ENCODE assay signal across 13 cellular contexts in the genomic region with DNA sequence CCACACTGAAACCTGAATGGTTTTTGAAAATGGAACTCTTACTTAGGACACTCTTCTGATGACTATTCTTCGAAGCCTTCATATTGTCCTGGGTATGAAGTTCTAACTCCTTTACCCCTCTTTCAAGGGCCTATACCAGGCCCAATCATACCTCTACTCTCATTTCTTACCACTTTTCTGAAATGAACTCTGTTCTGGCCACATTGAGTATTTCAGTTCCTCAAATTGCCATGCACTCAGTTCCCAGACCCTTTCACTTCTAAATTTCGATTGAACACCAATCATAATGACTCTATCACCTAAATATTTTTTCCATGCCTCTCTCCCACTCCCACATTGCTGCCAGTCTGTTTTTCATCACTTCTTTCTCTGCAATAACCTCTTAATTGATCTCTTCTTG. TPM values are rescaled to one million over a fixed set of nuclear protein-coding genes. Genes with fewer than 3 reads are reported as not detected.
DNase-seq lines count a peak whose midpoint lies in the region; ATAC-seq lines count a peak whose summit lies in the region.
"Had no signal": no experiment of that assay in that cellular context is flagged by ENCODE, and none has a peak within 500 bp of the region (broad histone marks: within the 10 kb centered on the region; RNA-seq: fewer than 3 reads in every experiment).

No MANE protein-coding gene starts in this region.

- H3K36me3 Mint-ChIP-seq in stimulated activated memory B cell treated with anti-CD40 and anti-IgM and Interleukin-4, amounts not matched to agents 10 μg/mL and 1 μg/mL and 100 μg/mL, for 72 hours, result no peaks in the 10 kb centered on the region
- no peaks in the 10 kb centered on the region for H3K36me3 Mint-ChIP-seq in activated CD8-positive, alpha-beta T cell treated with anti-CD3 and anti-CD28 coated beads, Interleukin-2, amount 10 ng/mL, durations not matched to agents 7 days and 5 days (ENCODE audit: low read depth)

- H3K4me3 Mint-ChIP-seq in stimulated activated memory B cell treated with anti-CD40 and anti-IgM and Interleukin-4, amounts not matched to agents 10 μg/mL and 1 μg/mL and 100 μg/mL, for 72 hours, result no peak overlapping the region
- no peak overlapping the region for H3K4me3 Mint-ChIP-seq in activated CD8-positive, alpha-beta T cell treated with anti-CD3 and anti-CD28 coated beads, Interleukin-2, amount 10 ng/mL, durations not matched to agents 7 days and 5 days
- H3K4me3 Mint-ChIP-seq: T-helper 2 cell treated with Interferon-gamma antibody and Interleukin-4, amounts not matched to agents 5 μg/mL and 100 μg/mL, for 36 hours had no signal

- peaks cover 13% of the 10 kb centered on the region for H3K4me1 Mint-ChIP-seq in stimulated activated memory B cell treated with anti-CD40 and anti-IgM and Interleukin-4, amounts not matched to agents 10 μg/mL and 1 μg/mL and 100 μg/mL, for 72 hours
- no peaks in the 10 kb centered on the region for H3K4me1 Mint-ChIP-seq in activated CD8-positive, alpha-beta T cell treated with anti-CD3 and anti-CD28 coated beads, Interleukin-2, amount 10 ng/mL, durations not matched to agents 7 days and 5 days (ENCODE audit: low read depth)

- ATAC-seq in GM19035 (IDR thresholded peaks at IDR 0.05; ENCODE audit: unreplicated experiment) (peak; percentile 99), GM21786 (IDR thresholded peaks at IDR 0.05; ENCODE audit: unreplicated experiment) (peak; percentile 99), HG03196 (IDR thresholded peaks at IDR 0.05; ENCODE audit: unreplicated experiment) (peak; percentile 98)
- peak; percentile 99 for ATAC-seq in stimulated activated memory B cell treated with anti-CD40 and anti-IgM and Interleukin-4, amounts not matched to agents 10 μg/mL and 1 μg/mL and 100 μg/mL, for 72 hours
- no peak for ATAC-seq in activated CD8-positive, alpha-beta T cell treated with anti-CD3 and anti-CD28 coated beads, Interleukin-2, amount 10 ng/mL, durations not matched to agents 7 days and 5 days

- no peak overlapping the region for H3K27ac Mint-ChIP-seq in stimulated activated memory B cell treated with anti-CD40 and anti-IgM and Interleukin-4, amounts not matched to agents 10 μg/mL and 1 μg/mL and 100 μg/mL, for 72 hours
- no peak overlapping the region for H3K27ac Mint-ChIP-seq in activated CD8-positive, alpha-beta T cell treated with anti-CD3 and anti-CD28 coated beads, Interleukin-2, amount 10 ng/mL, durations not matched to agents 7 days and 5 days
- H3K27ac Mint-ChIP-seq: T-helper 2 cell treated with Interferon-gamma antibody and Interleukin-4, amounts not matched to agents 5 μg/mL and 100 μg/mL, for 36 hours had no signal

- POLR2A ChIA-PET in activated CD8-positive, alpha-beta T cell treated with anti-CD3 and anti-CD28 coated beads, Interleukin-2, amount 10 ng/mL, durations not matched to agents 7 days and 5 days (lab: Charles Lee), result no interaction called here

- H3K9me3 Mint-ChIP-seq in stimulated activated memory B cell treated with anti-CD40 and anti-IgM and Interleukin-4, amounts not matched to agents 10 μg/mL and 1 μg/mL and 100 μg/mL, for 72 hours, result peaks cover 3% of the 10 kb centered on the region
- no peaks in the 10 kb centered on the region for H3K9me3 Mint-ChIP-seq in activated CD8-positive, alpha-beta T cell treated with anti-CD3 and anti-CD28 coated beads, Interleukin-2, amount 10 ng/mL, durations not matched to agents 7 days and 5 days (ENCODE audit: insufficient read depth)
- H3K9me3 Mint-ChIP-seq: T-helper 2 cell treated with Interferon-gamma antibody and Interleukin-4, amounts not matched to agents 5 μg/mL and 100 μg/mL, for 36 hours had no signal

- peaks cover 39% of the 10 kb centered on the region for H3K27me3 Mint-ChIP-seq in stimulated activated memory B cell treated with anti-CD40 and anti-IgM and Interleukin-4, amounts not matched to agents 10 μg/mL and 1 μg/mL and 100 μg/mL, for 72 hours
- H3K27me3 Mint-ChIP-seq in activated CD8-positive, alpha-beta T cell treated with anti-CD3 and anti-CD28 coated beads, Interleukin-2, amount 10 ng/mL, durations not matched to agents 7 days and 5 days (ENCODE audit: low read depth), result peaks cover 9% of the 10 kb centered on the region

- CTCF ChIA-PET in activated CD8-positive, alpha-beta T cell treated with anti-CD3 and anti-CD28 coated beads, Interleukin-2, amount 10 ng/mL, durations not matched to agents 7 days and 5 days (lab: Charles Lee), result no interaction called here

- DNase-seq in kidney tubule cell (ENCODE audit: low spot score), result no peak
- DNase-seq in activated CD8-positive, alpha-beta T cell treated with anti-CD3 and anti-CD28 coated beads, Interleukin-2, amount 10 ng/mL, durations not matched to agents 7 days and 5 days, result no peak
- no peak for DNase-seq in NCI-H1105 treated with DMSO at 0.1 percent for 48 hours (lab: John Stamatoyannopoulos, UW)
- DNase-seq: DND-41; HCEC 1CT; MM.1S; NK-92 treated with Interleukin-12 subunit alpha and Interleukin-12 subunit beta, amount 100 ng/mL, for 24 hours; stimulated activated CD4-positive, alpha-beta T cell treated with anti-CD3 and anti-CD28 coated beads, Interleukin-1b, Interleukin-23, amount 100 ng/mL, for 48 hours had no signal

RNA-seq across cellular contexts. Expression of gene LACC1, which starts 53.7 kb away (rescaled TPM):
- 1 to 10 TPM; 1.1 to 1.4 TPM for total RNA-seq in activated CD8-positive, alpha-beta T cell treated with anti-CD3 and anti-CD28 coated beads, Interleukin-2, amount 10 ng/mL, durations not matched to agents 7 days and 5 days

RNA-seq across cellular contexts. Expression of gene CCDC122, which starts 53.8 kb away (rescaled TPM):
- 1 to 10 TPM in 1 of 2 experiments, under 1 TPM in 1; 0.68 to 1.3 TPM for total RNA-seq in activated CD8-positive, alpha-beta T cell treated with anti-CD3 and anti-CD28 coated beads, Interleukin-2, amount 10 ng/mL, durations not matched to agents 7 days and 5 days
